8 cellular contexts compared by ENCODE assay signal in the genomic region with DNA sequence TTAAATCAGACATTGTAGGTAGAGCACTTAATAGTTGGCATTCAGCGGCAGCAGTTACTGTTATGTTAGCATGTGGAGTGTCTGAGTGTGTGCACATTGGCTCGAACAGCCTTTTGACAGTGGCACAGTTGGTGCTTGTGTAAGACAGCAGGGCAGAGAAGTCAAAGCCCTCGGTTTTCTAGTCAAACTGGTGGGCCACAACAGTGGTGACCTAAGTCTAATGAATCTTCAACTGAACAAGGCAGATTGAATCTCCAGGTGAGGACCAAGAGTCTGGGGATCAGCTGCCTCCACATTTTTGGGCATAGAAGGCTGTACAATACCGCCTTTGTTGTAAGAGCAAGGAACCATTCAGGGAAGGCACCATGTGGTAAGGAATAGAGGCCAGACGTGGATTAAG. TPM values are rescaled to one million over a fixed set of nuclear protein-coding genes. Genes with fewer than 3 reads are reported as not detected.
DNase-seq lines count a peak whose midpoint lies in the region; ATAC-seq and TF ChIP-seq lines count a peak whose summit lies in the region.
"Not testable (repeated sequence)": the region's sequence is repeated elsewhere in the genome, so short reads cannot be mapped to it uniquely, and the experiment has no call there.

No MANE protein-coding gene starts in this region.

- dilution Hi-C loops in mammary epithelial cell (cut with HindIII; ENCODE audit: low sequenced_read_pairs): not testable (repeated sequence)

- CTCF ChIA-PET in mammary epithelial cell (lab: Charles Lee; ENCODE audit: low non-redundant PET): not testable (repeated sequence)

- peak overlapping the region; percentile 91; the same call in 1 of the 2 replicates for H3K4me3 ChIP-seq in BLaER1
- peak overlapping the region; percentile 88; the same call in 1 of the 2 replicates for H3K4me3 ChIP-seq in HUES48 (ENCODE audit: low read depth, low read length)
- H3K4me3 ChIP-seq in SJSA1: peak overlapping the region; percentile 89; the same call in 1 of the 2 replicates
- H3K4me3 ChIP-seq in mammary epithelial cell (replicated peaks in 1 of 3; ENCODE audit: insufficient read depth in 1 of 3, low read depth in 2 of 3, low read length in 3 of 3): peak overlapping the region in 2 of 3 experiments; percentile 93 to 96
- H3K4me3 ChIP-seq in cardiac muscle cell: peak overlapping the region; percentile 89

- H3K9ac ChIP-seq in BLaER1: peak overlapping the region; percentile 88; the same call in 1 of the 2 replicates
- H3K9ac ChIP-seq in HUES48 (ENCODE audit: low read depth, low read length); mammary epithelial cell (ENCODE audit: insufficient read depth, low read length): not testable (repeated sequence)

- not testable (repeated sequence) for H3K36me3 Mint-ChIP-seq in activated T-cell treated with anti-CD3 and anti-CD28 coated beads, Interleukin-2, amount 50 U/mL, for 4 hours (ENCODE audit: insufficient read depth); natural killer cell
- H3K36me3 Mint-ChIP-seq in stimulated activated naive B cell treated with anti-CD40 and anti-IgM and Interleukin-4, amounts not matched to agents 10 μg/mL and 1 μg/mL and 100 μg/mL, for 72 hours: peaks cover 6 to 19% of the 10 kb centered on the region in 2 donors

- H3K27ac Mint-ChIP-seq in natural killer cell: peak overlapping the region; percentile 97
- not testable (repeated sequence) for H3K27ac Mint-ChIP-seq in stimulated activated naive B cell treated with anti-CD40 and anti-IgM and Interleukin-4, amounts not matched to agents 10 μg/mL and 1 μg/mL and 100 μg/mL, for 72 hours

- in situ Hi-C loops in mammary epithelial cell (cut with MboI; ENCODE audit: low sequenced_read_pairs in 2 of 2): not testable (repeated sequence)

- not testable (repeated sequence) for H3K9me3 ChIP-seq in BLaER1; HUES48 (ENCODE audit: control insufficient read depth, insufficient read depth, low read length); SJSA1 (replicated peaks); mammary epithelial cell (replicated peaks; ENCODE audit: insufficient read depth, low read length); cardiac muscle cell (ENCODE audit: low read depth)

- BruUV-seq in mammary epithelial cell (replicated peaks; lab: Mats Ljungman, UMichigan): TSS peak; percentile 48

- not testable (repeated sequence) for H3K27me3 Mint-ChIP-seq in activated T-cell treated with anti-CD3 and anti-CD28 coated beads, Interleukin-2, amount 50 U/mL, for 4 hours (ENCODE audit: low read depth); natural killer cell (ENCODE audit: low read depth in 2 of 2); stimulated activated naive B cell treated with anti-CD40 and anti-IgM and Interleukin-4, amounts not matched to agents 10 μg/mL and 1 μg/mL and 100 μg/mL, for 72 hours

- not testable (repeated sequence) for H3K27ac ChIP-seq in BLaER1; HUES48 (ENCODE audit: low read depth, low read length); SJSA1; mammary epithelial cell (ENCODE audit: insufficient read depth, low read depth, low read length); cardiac muscle cell

- H3K4me3 Mint-ChIP-seq in activated T-cell treated with anti-CD3 and anti-CD28 coated beads, Interleukin-2, amount 50 U/mL, for 4 hours: peak overlapping the region; percentile 92
- peak overlapping the region; percentile 99 for H3K4me3 Mint-ChIP-seq in natural killer cell
- H3K4me3 Mint-ChIP-seq in stimulated activated naive B cell treated with anti-CD40 and anti-IgM and Interleukin-4, amounts not matched to agents 10 μg/mL and 1 μg/mL and 100 μg/mL, for 72 hours: peak overlapping the region; percentile 96 to 97

- peaks cover 29% of the 10 kb centered on the region for H3K79me2 ChIP-seq in mammary epithelial cell (ENCODE audit: insufficient read depth, low read length)

- 80% methylated on average over 5 of the region's 5 CpGs for WGBS in mammary epithelial cell (ENCODE audit: low coverage, missing lambda C conversion rate)

- TF ChIP-seq CTCF in mammary epithelial cell (conservative IDR thresholded peaks at IDR 0.05 in 1 of 2, IDR thresholded peaks at IDR 0.05 in 1 of 2; ENCODE audit: extremely low read depth in 1 of 2, insufficient read depth in 1 of 2, low read depth in 1 of 2, low read length in 2 of 2); cardiac muscle cell (IDR thresholded peaks at IDR 0.05; ENCODE audit: low read depth, low read length); natural killer cell (IDR thresholded peaks at IDR 0.05): not testable (repeated sequence)

- not testable (repeated sequence) for ATAC-seq in activated T-cell treated with anti-CD3 and anti-CD28 coated beads, Interleukin-2, amount 50 U/mL, for 4 hours; natural killer cell; stimulated activated naive B cell treated with anti-CD40 and anti-IgM and Interleukin-4, amounts not matched to agents 10 μg/mL and 1 μg/mL and 100 μg/mL, for 72 hours (replicated peaks)

- H3K36me3 ChIP-seq in BLaER1 (peaks cover 25% of the 10 kb centered on the region), SJSA1 (peaks cover 15% of the 10 kb centered on the region)
- H3K36me3 ChIP-seq in HUES48 (ENCODE audit: control insufficient read depth, insufficient read depth, low read length); mammary epithelial cell (ENCODE audit: insufficient read depth, low read length); cardiac muscle cell: not testable (repeated sequence)

- not testable (repeated sequence) for DNase-seq in SJSA1 (ENCODE audit: low read depth in 1 of 2, low spot score in 2 of 2); activated T-cell treated with anti-CD3 and anti-CD28 coated beads, Interleukin-2, amount 50 U/mL, for 4 hours; mammary epithelial cell; cardiac muscle cell (ENCODE audit: low read depth in 1 of 2, low spot score in 1 of 2); natural killer cell; stimulated activated naive B cell treated with anti-CD40 and anti-IgM and Interleukin-4, amounts not matched to agents 10 μg/mL and 1 μg/mL and 100 μg/mL, for 72 hours

- peaks cover 20% of the 10 kb centered on the region for H3K4me1 Mint-ChIP-seq in activated T-cell treated with anti-CD3 and anti-CD28 coated beads, Interleukin-2, amount 50 U/mL, for 4 hours (ENCODE audit: low read depth)
- H3K4me1 Mint-ChIP-seq in natural killer cell: peaks cover 27 to 29% of the 10 kb centered on the region in 2 donors
- H3K4me1 Mint-ChIP-seq in stimulated activated naive B cell treated with anti-CD40 and anti-IgM and Interleukin-4, amounts not matched to agents 10 μg/mL and 1 μg/mL and 100 μg/mL, for 72 hours: peaks cover 14 to 28% of the 10 kb centered on the region in 2 donors

- H3K9me3 Mint-ChIP-seq in activated T-cell treated with anti-CD3 and anti-CD28 coated beads, Interleukin-2, amount 50 U/mL, for 4 hours; natural killer cell; stimulated activated naive B cell treated with anti-CD40 and anti-IgM and Interleukin-4, amounts not matched to agents 10 μg/mL and 1 μg/mL and 100 μg/mL, for 72 hours: not testable (repeated sequence)

- peaks cover 20% of the 10 kb centered on the region for H3K4me1 ChIP-seq in BLaER1
- not testable (repeated sequence) for H3K4me1 ChIP-seq in HUES48 (ENCODE audit: control insufficient read depth, insufficient read depth, low read length); SJSA1 (replicated peaks); mammary epithelial cell (ENCODE audit: insufficient read depth, low read length); cardiac muscle cell (ENCODE audit: low read depth)

- H3K4me2 ChIP-seq in BLaER1: peak overlapping the region; percentile 92
- H3K4me2 ChIP-seq in mammary epithelial cell (ENCODE audit: insufficient read depth, low read depth, low read length): peak overlapping the region; percentile 83

- H2AFZ ChIP-seq in mammary epithelial cell (ENCODE audit: low read depth, low read length): not testable (repeated sequence)

- H4K20me1 ChIP-seq in BLaER1: peaks cover 22% of the 10 kb centered on the region
- not testable (repeated sequence) for H4K20me1 ChIP-seq in mammary epithelial cell (ENCODE audit: insufficient read depth, low read length)

- intact Hi-C loops in mammary epithelial cell (cut with micrococcal nuclease): loop anchor here (5.0 kb wide), 1 partner anchor 323 kb away; no protein-coding TSS in a partner anchor
- intact Hi-C loops in natural killer cell (cut with micrococcal nuclease): not testable (repeated sequence)

- H3K27me3 ChIP-seq in BLaER1; HUES48 (ENCODE audit: control insufficient read depth, insufficient read depth, low read length); SJSA1 (replicated peaks); mammary epithelial cell (ENCODE audit: insufficient read depth, low read length); cardiac muscle cell: not testable (repeated sequence)

RNA-seq across cellular contexts. Expression of gene FAHD2A, which starts 1.3 kb away (rescaled TPM):
- total RNA-seq in SJSA1 (2014; rRNA removed; shearing (Covaris generic)): 42.5 and 52.7 TPM in 2 replicates
- 10 to 100 TPM; 13.9 to 15.8 (median 15.3) TPM for total RNA-seq in activated T-cell treated with anti-CD3 and anti-CD28 coated beads, Interleukin-2, amount 50 U/mL, for 4 hours
- total RNA-seq in mammary epithelial cell (10 to 100 TPM; 23.8 to 26.8 TPM), cardiac muscle cell (57.7 and 64.9 TPM in 2 replicates), natural killer cell (10 to 100 TPM; 21.6 to 25.4 (median 22.0) TPM)
- polyA plus RNA-seq in mammary epithelial cell (30.1 TPM), cardiac muscle cell (66.1 and 66.5 TPM in 2 replicates)
- polyA minus RNA-seq in mammary epithelial cell: 62.2 TPM
